In genomic region chr2:231780909-231781797, GRCh38 we compare ENCODE assay signal across 8 cellular contexts. TPM values are rescaled to one million over a fixed set of nuclear protein-coding genes. Genes with fewer than 3 reads are reported as not detected.
DNase-seq lines count a peak whose midpoint lies in the region; ATAC-seq, FAIRE-seq and TF ChIP-seq lines count a peak whose summit lies in the region.

Gene PDE6D, minus strand, starts transcription at chr2:231781282. Its CDS starts 168 bp downstream, at chr2:231781114.

- peaks cover 18% of the 10 kb centered on the region for H4K20me1 ChIP-seq in Loucy (ENCODE audit: insufficient read depth, low read length, poor library complexity, severe bottlenecking)

- peak within 1 kb of the TSS; percentile 93 to 98 (median 96) for H3K27ac Mint-ChIP-seq in naive thymus-derived CD8-positive, alpha-beta T cell

- H3K4me3 ChIP-seq in Loucy (ENCODE audit: low read length, poor library complexity, severe bottlenecking) (peak within 1 kb of the TSS; percentile 91), fibroblast of mammary gland (ENCODE audit: control insufficient read depth, low read depth, low read length) (peak within 1 kb of the TSS; percentile 92)

- H3K27me3 ChIP-seq in Loucy (ENCODE audit: insufficient read depth, low read length, poor library complexity, severe bottlenecking), result no peaks in the 10 kb centered on the region

- peaks cover 35 to 67% (median 63%) of the 10 kb centered on the region in 4 donors for H3K4me1 Mint-ChIP-seq in naive thymus-derived CD8-positive, alpha-beta T cell

- DNase-seq in EL (peak; percentile 98), H54 (ENCODE audit: insufficient read length, low spot score) (peak; percentile 98), fibroblast of mammary gland (ENCODE audit: low read depth) (peak; percentile 99)
- peak; percentile 93 for DNase-seq in activated T-helper 9 cell treated with anti-CD3 and anti-CD28 coated beads, Interleukin-2, amount 50 U/mL, for 16 hours (ENCODE audit: low read depth)
- DNase-seq in naive thymus-derived CD8-positive, alpha-beta T cell, result peak; percentile 86 to 99 (median 95)
- DNase-seq in stimulated activated naive CD4-positive, alpha-beta T cell (lab: John Stamatoyannopoulos, UW), result peak; percentile 87 to 99 (median 96)

- H3K9me3 Mint-ChIP-seq in naive thymus-derived CD8-positive, alpha-beta T cell, result no peaks in the 10 kb centered on the region

- H3K9me2 ChIP-seq in Loucy (replicated peaks; ENCODE audit: low read depth, low read length), result no peaks in the 10 kb centered on the region

- TF ChIP-seq CTCF in Loucy (conservative IDR thresholded peaks at IDR 0.05; ENCODE audit: low read length) (no peak), fibroblast of mammary gland (conservative IDR thresholded peaks at IDR 0.05; ENCODE audit: control insufficient read depth, insufficient read depth, low read depth, low read length) (no peak)

- TF ChIP-seq POLR2A in H54 (IDR thresholded peaks at IDR 0.05; ENCODE audit: low read depth, low read length) (peak; percentile 82), Raji (IDR thresholded peaks at IDR 0.05; ENCODE audit: insufficient read depth, low read depth, low read length) (peak; percentile 92)

- no peaks in the 10 kb centered on the region for H3K36me3 Mint-ChIP-seq in naive thymus-derived CD8-positive, alpha-beta T cell

- POLR2A ChIA-PET in naive thymus-derived CD8-positive, alpha-beta T cell (lab: Charles Lee), result interaction anchor here (0.6 to 1.5 kb wide), 6 partner anchors 73 to 769 kb away, joined by 3 to 6 read pairs (median 4); partner anchors contain the start of genes EIF4E2, NCL, PTMA and TIGD1

- peak within 1 kb of the TSS; percentile 96 for H2AFZ ChIP-seq in Loucy (ENCODE audit: low read length)

- peak within 1 kb of the TSS; percentile 73 for H3K9ac ChIP-seq in Loucy (ENCODE audit: low read depth, low read length, poor library complexity, severe bottlenecking)

- peak within 1 kb of the TSS; percentile 95 to 100 (median 98) for H3K4me3 Mint-ChIP-seq in naive thymus-derived CD8-positive, alpha-beta T cell

- peak; percentile 93 for FAIRE-seq in H54 (lab: Jason Lieb, UNC)

- peaks cover 20% of the 10 kb centered on the region for H3K79me2 ChIP-seq in Loucy (ENCODE audit: insufficient read depth, low read length)

- H3K27me3 Mint-ChIP-seq in naive thymus-derived CD8-positive, alpha-beta T cell, result no peaks in the 10 kb centered on the region

- no peaks in the 10 kb centered on the region for H3K9me3 ChIP-seq in Loucy (ENCODE audit: insufficient read depth, low read depth, low read length)

- H3K4me1 ChIP-seq in Loucy (ENCODE audit: insufficient read depth, low read length, poor library complexity, severe bottlenecking), result peaks cover 31% of the 10 kb centered on the region

- peak within 1 kb of the TSS; percentile 91 for H3K4me2 ChIP-seq in Loucy (ENCODE audit: low read depth, low read length, poor library complexity, severe bottlenecking)

- peak; percentile 90 to 92 for ATAC-seq in naive thymus-derived CD8-positive, alpha-beta T cell

- no peaks in the 10 kb centered on the region for H3K36me3 ChIP-seq in Loucy (ENCODE audit: insufficient read depth, low read length)

- no peaks in the 10 kb centered on the region for H3F3A ChIP-seq in Loucy (ENCODE audit: low read depth)

RNA-seq across cellular contexts. Expression of gene PDE6D, which starts in this region (rescaled TPM):
- total RNA-seq in naive thymus-derived CD8-positive, alpha-beta T cell, result 10 to 100 TPM; 24.7 to 30.6 TPM
- polyA plus RNA-seq in naive thymus-derived CD8-positive, alpha-beta T cell, result 10 to 100 TPM; 47.9 to 59.5 (median 51.4) TPM

Comparison
In these comparisons a context has a peak if more than half of its experiments do, and no peak if none do; other contexts are left out.
1. Peak in every context shown above with its lines: DNase-seq, ATAC-seq and H3K4me3 ChIP-seq.